ENCODE assay signal across 9 cellular contexts in the genomic region with DNA sequence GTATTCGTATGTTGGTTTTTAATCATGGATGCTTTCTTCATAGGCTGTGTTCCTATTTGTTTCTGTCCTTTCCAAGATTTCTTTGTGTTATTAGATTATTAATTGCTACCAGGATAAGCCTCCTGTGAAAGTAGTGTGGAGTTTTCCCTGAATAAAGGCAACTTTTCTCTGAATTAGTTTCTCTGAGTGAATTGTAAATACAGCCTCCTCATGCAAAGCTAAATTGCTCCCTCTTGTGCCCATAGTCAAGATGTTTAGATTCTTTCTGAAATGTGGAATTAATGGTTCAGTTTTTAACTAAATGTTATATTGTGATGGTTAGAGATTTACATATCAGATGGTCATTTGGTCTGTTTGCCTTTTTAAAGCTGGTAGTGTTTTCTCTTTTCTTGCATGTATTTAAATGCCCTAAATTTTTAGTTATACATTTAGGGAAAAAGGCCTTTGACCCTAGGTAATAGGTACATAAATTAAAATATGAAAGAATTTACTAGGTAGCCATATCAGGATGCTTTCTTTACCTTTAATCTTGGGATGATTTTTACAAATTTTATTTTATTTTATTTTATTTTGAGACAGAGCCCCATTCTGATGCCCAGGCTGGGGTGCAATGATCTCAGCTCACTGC. TPM values are rescaled to one million over a fixed set of nuclear protein-coding genes. Genes with fewer than 3 reads are reported as not detected.
DNase-seq lines count a peak whose midpoint lies in the region; ATAC-seq, FAIRE-seq and TF ChIP-seq lines count a peak whose summit lies in the region.
"Had no signal": no experiment of that assay in that cellular context is flagged by ENCODE, and none has a peak within 500 bp of the region (broad histone marks: within the 10 kb centered on the region; RNA-seq: fewer than 3 reads in every experiment).

No MANE protein-coding gene starts in this region.

- H3K4me1 ChIP-seq in breast epithelium: no peaks in the 10 kb centered on the region
- no peaks in the 10 kb centered on the region for H3K4me1 ChIP-seq in HepG2 (ENCODE audit: insufficient read depth, low read length)

- H3K4me2 ChIP-seq in HepG2 (ENCODE audit: low read depth, low read length): no peak overlapping the region

- no peaks in the 10 kb centered on the region for H3K9me3 ChIP-seq in breast epithelium
- H3K9me3 ChIP-seq in HepG2 (ENCODE audit: low read length): no peaks in the 10 kb centered on the region

- intact Hi-C loops in breast epithelium (cut with DNase I; ENCODE audit: low total_unique reads) (no loop called here), HepG2 (cut with micrococcal nuclease; ENCODE audit: unreplicated experiment) (loop anchor here (1.0 to 2.0 kb wide), 4 partner anchors 59 to 229 kb away; no protein-coding TSS in a partner anchor)

- WGBS in HepG2 (ENCODE audit: low lambda C conversion rate): 92% methylated on average over 1 of the region's 1 CpG

- DNase-seq in DMS153 treated with DMSO at 0.1 percent for 48 hours (lab: John Stamatoyannopoulos, UW; ENCODE audit: unreplicated experiment) (peak; percentile 22), HEK293T (ENCODE audit: extremely low spot score) (peak; percentile 34), NCI-H526 treated with DMSO at 0.1 percent for 48 hours (lab: John Stamatoyannopoulos, UW) (peak; percentile 36), breast epithelium (ENCODE audit: low spot score in 2 of 2) (no peak), HepG2 (ENCODE audit: low spot score) (peak; percentile 68)
- no peak for DNase-seq in stimulated activated CD4-positive, alpha-beta T cell treated with anti-CD3 and anti-CD28 coated beads, Interleukin-1b, Interleukin-23, amount 100 ng/mL, for 48 hours
- no peak for DNase-seq in activated CD4-positive, alpha-beta T cell treated with anti-CD3 and anti-CD28 coated beads, Interleukin-2, amount 50 U/mL, for 48 hours

- no peaks in the 10 kb centered on the region for H3K79me2 ChIP-seq in HepG2 (ENCODE audit: insufficient read depth, low read length)

- no peak overlapping the region for H3K27ac ChIP-seq in breast epithelium
- H3K27ac ChIP-seq in HepG2 (ENCODE audit: extremely low read length, insufficient read depth, low read length): no peak overlapping the region
- H3K27ac ChIP-seq: skin epidermis had no signal

- TF ChIP-seq CTCF in breast epithelium (IDR thresholded peaks at IDR 0.05) (peak in 2 of 3 donors; percentile 29 to 58), HepG2 (CRISPR knock-in tag; IDR thresholded peaks at IDR 0.05) (peak; percentile 65)

- no peak overlapping the region for H2AFZ ChIP-seq in HepG2 (ENCODE audit: low read length)

- CTCF ChIA-PET in HEK293T (lab: Yijun Ruan, JAX): interaction anchor here (0.9 to 1.3 kb wide), 3 partner anchors 87 to 174 kb away, joined by 3 to 5 read pairs (median 3); no protein-coding TSS in a partner anchor
- CTCF ChIA-PET in HepG2 (lab: Yijun Ruan, JAX; ENCODE audit: low intra/inter-chr PET ratio, low total read pairs): interaction anchor here (1.1 to 1.9 kb wide), 5 partner anchors 10 to 229 kb away, joined by 3 to 24 read pairs (median 5); no protein-coding TSS in a partner anchor

- peak; percentile 68 for TF ChIP-seq RAD21 in HepG2 (CRISPR knock-in tag; IDR thresholded peaks at IDR 0.05)

- no peaks in the 10 kb centered on the region for H3K27me3 ChIP-seq in breast epithelium
- H3K27me3 ChIP-seq in HepG2 (ENCODE audit: control insufficient read depth in 1 of 2, insufficient read depth in 2 of 2, low read length in 2 of 2): no peaks in the 10 kb centered on the region

- no TSS peak for BruUV-seq in HepG2 (replicated peaks; lab: Mats Ljungman, UMichigan)

- no peak overlapping the region for H3K4me3 ChIP-seq in breast epithelium
- H3K4me3 ChIP-seq in HepG2 (replicated peaks in 1 of 3; ENCODE audit: insufficient read depth in 1 of 3, low read depth in 2 of 3, low read length in 3 of 3): no peak overlapping the region
- H3K4me3 ChIP-seq: skin epidermis had no signal

- TF ChIP-seq POLR2A in breast epithelium (IDR thresholded peaks at IDR 0.05): no peak
- no peak for TF ChIP-seq POLR2A in HepG2 (IDR thresholded peaks at IDR 0.05; ENCODE audit: insufficient read depth in 1 of 2, low read depth in 2 of 2, low read length in 2 of 2)

- ATAC-seq in HepG2: peak; percentile 49; the same call in 2 of the 3 replicates
- no peak for ATAC-seq in GM21447 (IDR thresholded peaks at IDR 0.05; ENCODE audit: unreplicated experiment)

- no peak overlapping the region for H3K9ac ChIP-seq in HepG2 (ENCODE audit: insufficient read depth, low read depth, low read length)

- H4K20me1 ChIP-seq in HepG2 (ENCODE audit: insufficient read depth, low read length): no peaks in the 10 kb centered on the region

- POLR2A ChIA-PET in HEK293T (lab: Yijun Ruan, JAX) (no interaction called here), HepG2 (lab: Yijun Ruan, JAX) (no interaction called here)

- TF ChIP-seq EP300 in HepG2 (IDR thresholded peaks at IDR 0.05; ENCODE audit: low read depth in 2 of 2, low read length in 2 of 2): no peak
- TF ChIP-seq EP300 in HepG2 (CRISPR knock-in tag; IDR thresholded peaks at IDR 0.05; ENCODE audit: borderline replicate concordance): no peak

- in situ Hi-C loops in HepG2 (cut with HindIII; ENCODE audit: extremely low pct_ligation_motif_present, low pct_unique_long_range_greater_than_20kb): loop anchor here (5.0 to 10.0 kb wide), 2 partner anchors 87 to 229 kb away; no protein-coding TSS in a partner anchor

- H3K36me3 ChIP-seq in breast epithelium: peaks cover 5% of the 10 kb centered on the region
- H3K36me3 ChIP-seq in HepG2 (replicated peaks in 1 of 2; ENCODE audit: control insufficient read depth in 1 of 2, insufficient read depth in 2 of 2, low read length in 2 of 2): peaks cover 5 to 30% of the 10 kb centered on the region in 2 experiments

- peak; percentile 54 for FAIRE-seq in HepG2 (lab: Jason Lieb, UNC)

TF ChIP-seq in HEK293T, 16 proteins besides CTCF, POLR2A, EP300 and RAD21 (continues in another document):
- TF ChIP-seq TARDBP (IDR thresholded peaks at IDR 0.05) (no peak), CTBP1 (IDR thresholded peaks at IDR 0.05; ENCODE audit: borderline replicate concordance) (no peak), ARNT (IDR thresholded peaks at IDR 0.05) (no peak), SUZ12 (IDR thresholded peaks at IDR 0.05) (no peak), SP1 (IDR thresholded peaks at IDR 0.05) (no peak)

RNA-seq across cellular contexts. Expression of a gene that starts 8.9 kb away (rescaled TPM):
- total RNA-seq in breast epithelium (10 to 100 TPM; 10.1 to 18.1 (median 16.4) TPM), HepG2 (2016; rRNA removed; fragmentation: Illumina TruSeq; extraction: Trizol) (13.0 and 17.9 TPM in 2 replicates)
- total RNA-seq in HepG2 (2016; cell fraction: cytosol; rRNA removed; fragmentation: Illumina TruSeq; extraction: Trizol; ENCODE audit: low read depth): 2.6 and 2.9 TPM in 2 replicates
- total RNA-seq in HepG2 (2016; cell fraction: insoluble cytoplasmic fraction; rRNA removed; fragmentation: Illumina TruSeq; extraction: Trizol): 12.7 and 16.8 TPM in 2 replicates
- total RNA-seq in HepG2 (2016; cell fraction: membrane; rRNA removed; fragmentation: Illumina TruSeq; extraction: Trizol): 4.9 and 5.0 TPM in 2 replicates
- total RNA-seq in HepG2 (2016; cell fraction: nucleus; rRNA removed; fragmentation: Illumina TruSeq; extraction: Trizol): 16.1 and 16.3 TPM in 2 replicates
- polyA plus RNA-seq in HepG2 (2011; rRNA removed): 5.6 and 6.0 TPM in 2 replicates
- 3.2 and 3.7 TPM in 2 replicates for polyA plus RNA-seq in HepG2 (2011; cell fraction: cytosol; rRNA removed)
- polyA plus RNA-seq in HepG2 (2011; cell fraction: nucleus; rRNA removed): 4.9 and 5.2 TPM in 2 replicates
- polyA plus RNA-seq in HepG2 (2012): 3.4 and 5.4 TPM in 2 replicates
- 0.33 and 0.40 TPM in 2 replicates for polyA plus RNA-seq in HepG2 (2016; cell fraction: cytosol; fragmentation: Illumina TruSeq; extraction: Trizol; ENCODE audit: low read depth)
- polyA plus RNA-seq in HepG2 (2016; cell fraction: insoluble cytoplasmic fraction; fragmentation: Illumina TruSeq; extraction: Trizol; ENCODE audit: low read depth): 11.7 and 12.8 TPM in 2 replicates
- polyA plus RNA-seq in HepG2 (2016; cell fraction: membrane; fragmentation: Illumina TruSeq; extraction: Trizol; ENCODE audit: low read depth): 1.5 and 1.8 TPM in 2 replicates
- 12.8 and 14.3 TPM in 2 replicates for polyA plus RNA-seq in HepG2 (2016; cell fraction: nucleus; fragmentation: Illumina TruSeq; extraction: Trizol; ENCODE audit: insufficient read depth, low read depth)
- polyA minus RNA-seq in HepG2 (2011; rRNA and poly(A)+ RNA removed; ENCODE audit: low replicate concordance): 6.8 and 9.6 TPM in 2 replicates
- 9.8 and 11.1 TPM in 2 replicates for polyA minus RNA-seq in HepG2 (2011; cell fraction: cytosol; rRNA and poly(A)+ RNA removed)
- 27.8 and 32.8 TPM in 2 replicates for polyA minus RNA-seq in HepG2 (2011; cell fraction: nucleus; rRNA and poly(A)+ RNA removed)

RNA-seq across cellular contexts. Expression of a gene that starts 9.4 kb away (rescaled TPM):
- total RNA-seq in breast epithelium (10 to 100 TPM; 10.7 to 19.7 (median 12.3) TPM), HepG2 (2016; rRNA removed; fragmentation: Illumina TruSeq; extraction: Trizol) (50.4 and 55.5 TPM in 2 replicates)
- 12.8 and 13.3 TPM in 2 replicates for total RNA-seq in HepG2 (2016; cell fraction: cytosol; rRNA removed; fragmentation: Illumina TruSeq; extraction: Trizol; ENCODE audit: low read depth)
- total RNA-seq in HepG2 (2016; cell fraction: insoluble cytoplasmic fraction; rRNA removed; fragmentation: Illumina TruSeq; extraction: Trizol): 49.3 and 57.3 TPM in 2 replicates
- total RNA-seq in HepG2 (2016; cell fraction: membrane; rRNA removed; fragmentation: Illumina TruSeq; extraction: Trizol): 26.4 and 30.6 TPM in 2 replicates
- total RNA-seq in HepG2 (2016; cell fraction: nucleus; rRNA removed; fragmentation: Illumina TruSeq; extraction: Trizol): 45.6 and 51.3 TPM in 2 replicates
- polyA plus RNA-seq in HepG2 (2011; rRNA removed): 13.1 and 20.0 TPM in 2 replicates
- polyA plus RNA-seq in HepG2 (2011; cell fraction: cytosol; rRNA removed): 11.1 and 13.4 TPM in 2 replicates
- 3.2 and 5.0 TPM in 2 replicates for polyA plus RNA-seq in HepG2 (2011; cell fraction: nucleus; rRNA removed)
- polyA plus RNA-seq in HepG2 (2012): 27.7 and 37.0 TPM in 2 replicates
- polyA plus RNA-seq in HepG2 (2016; cell fraction: cytosol; fragmentation: Illumina TruSeq; extraction: Trizol; ENCODE audit: low read depth): 12.5 and 13.4 TPM in 2 replicates
- polyA plus RNA-seq in HepG2 (2016; cell fraction: insoluble cytoplasmic fraction; fragmentation: Illumina TruSeq; extraction: Trizol; ENCODE audit: low read depth): 45.9 and 51.3 TPM in 2 replicates
- polyA plus RNA-seq in HepG2 (2016; cell fraction: membrane; fragmentation: Illumina TruSeq; extraction: Trizol; ENCODE audit: low read depth): 22.0 and 23.3 TPM in 2 replicates
- polyA plus RNA-seq in HepG2 (2016; cell fraction: nucleus; fragmentation: Illumina TruSeq; extraction: Trizol; ENCODE audit: insufficient read depth, low read depth): 59.6 and 61.9 TPM in 2 replicates
- polyA minus RNA-seq in HepG2 (2011; rRNA and poly(A)+ RNA removed; ENCODE audit: low replicate concordance): 2.1 and 3.1 TPM in 2 replicates
- polyA minus RNA-seq in HepG2 (2011; cell fraction: cytosol; rRNA and poly(A)+ RNA removed): 12.5 and 14.2 TPM in 2 replicates
- polyA minus RNA-seq in HepG2 (2011; cell fraction: nucleus; rRNA and poly(A)+ RNA removed): 8.5 and 10.9 TPM in 2 replicates

Comparison
In these comparisons a context has a peak if more than half of its experiments do, and no peak if none do; other contexts are left out.
1. DNase-seq: peak in DMS153 treated with DMSO at 0.1 percent for 48 hours (single experiment), HEK293T (single experiment), NCI-H526 treated with DMSO at 0.1 percent for 48 hours (single experiment) and HepG2 (single experiment); none in breast epithelium (0 of 2), stimulated activated CD4-positive, alpha-beta T cell treated with anti-CD3 and anti-CD28 coated beads, Interleukin-1b, Interleukin-23, amount 100 ng/mL, for 48 hours (single experiment) and activated CD4-positive, alpha-beta T cell treated with anti-CD3 and anti-CD28 coated beads, Interleukin-2, amount 50 U/mL, for 48 hours (0 of 2).